Comparison of ENCODE assay signal across 7 cellular contexts in the genomic region with DNA sequence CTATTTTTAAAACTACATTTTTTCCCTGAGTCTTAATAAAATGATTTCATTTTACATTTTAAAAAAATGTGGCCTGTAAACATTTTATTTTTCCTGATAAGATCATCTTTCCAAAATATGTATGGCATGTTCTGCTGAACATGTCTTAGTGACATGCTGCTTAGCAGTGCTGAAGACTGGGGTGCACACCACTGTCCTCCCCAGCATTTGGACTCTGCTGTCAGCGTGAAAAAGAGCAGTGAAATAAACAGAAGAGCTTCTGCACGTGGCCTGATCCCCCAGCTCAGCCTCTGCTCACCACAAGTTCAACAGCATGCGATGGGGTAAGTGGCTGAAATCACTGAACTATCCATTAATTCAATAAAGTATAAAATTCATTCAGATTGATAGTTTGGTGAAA.
"Had no signal": no experiment of that assay in that cellular context is flagged by ENCODE, and none has a peak within 500 bp of the region (broad histone marks: within the 10 kb centered on the region; RNA-seq: fewer than 3 reads in every experiment).

No MANE protein-coding gene starts in this region.

- H3K27ac ChIP-seq: GM23248 had no signal

- H3K36me3 ChIP-seq: HAP-1 had no signal

- H3K9ac ChIP-seq: GM23248 had no signal

- H3K4me3 Mint-ChIP-seq: HFFc6 had no signal

- ATAC-seq: HCT116, K562 had no signal

- DNase-seq: GM23248, GOT3, H7, HFFc6 had no signal

- H3K27ac Mint-ChIP-seq: HFFc6 had no signal

- H3K9me3 Mint-ChIP-seq: HFFc6 had no signal

- H3K9me3 ChIP-seq: HAP-1 had no signal

- H2AFZ ChIP-seq: GM23248 had no signal

- H3K4me3 ChIP-seq: GM23248, HAP-1, K562 had no signal

- H3K4me1 ChIP-seq: HAP-1 had no signal
